Comparison of ENCODE assay signal across 17 cellular contexts in the genomic region with DNA sequence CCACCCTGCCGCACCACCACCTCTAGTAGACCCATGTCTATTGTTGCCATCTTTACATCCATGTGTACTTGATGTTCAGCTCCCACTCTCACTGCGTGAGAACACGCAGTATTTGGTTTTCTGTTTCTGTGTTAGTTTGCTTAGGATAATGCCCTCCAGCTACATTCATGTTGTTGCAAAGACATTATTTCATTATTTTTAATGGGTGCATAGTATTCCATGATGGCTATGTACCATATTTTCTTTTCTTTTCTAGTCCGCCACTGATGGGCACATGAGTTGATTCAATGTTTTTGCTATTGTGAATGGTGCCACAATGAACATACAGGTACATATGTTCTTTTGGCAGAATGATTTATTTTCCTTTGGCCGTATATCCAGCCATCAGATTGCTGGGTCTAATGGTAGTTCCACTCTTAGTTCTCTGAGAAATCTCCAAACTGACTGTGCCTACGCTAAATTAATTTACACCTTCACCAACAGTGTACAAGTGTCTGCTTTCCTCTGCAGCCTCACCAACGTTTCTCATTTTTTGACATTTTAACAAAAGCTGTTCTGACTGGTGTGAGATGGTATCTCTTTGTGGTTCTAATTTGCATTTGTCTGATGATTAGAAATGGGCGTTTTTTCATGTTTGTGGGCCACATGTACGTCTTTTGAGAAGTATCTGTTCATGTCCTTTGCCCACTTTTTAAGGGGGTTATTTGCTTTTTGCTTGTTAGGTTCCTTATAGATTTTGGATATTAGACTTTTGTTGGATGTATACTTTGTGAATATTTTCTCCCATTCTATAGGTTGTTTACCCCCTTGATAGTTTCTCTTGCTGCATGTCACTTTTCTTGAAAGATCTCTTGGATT. TPM values are rescaled to one million over a fixed set of nuclear protein-coding genes. Genes with fewer than 3 reads are reported as not detected.
A peak's percentile ranks its signal among the peaks of the same experiment; 100 is the strongest.
DNase-seq lines count a peak whose midpoint lies in the region; TF ChIP-seq lines count a peak whose summit lies in the region.
"Had no signal": no experiment of that assay in that cellular context is flagged by ENCODE, and none has a peak within 500 bp of the region (broad histone marks: within the 10 kb centered on the region; RNA-seq: fewer than 3 reads in every experiment).

No MANE protein-coding gene starts in this region.

- no peak overlapping the region for H3K4me3 Mint-ChIP-seq in activated naive CD4-positive, alpha-beta T cell treated with anti-CD3 and anti-CD28 coated beads for 36 hours
- H3K4me3 Mint-ChIP-seq in T-helper 1 cell treated with Interleukin-12 subunit alpha and Interleukin-12 subunit beta and Interleukin-4 antibody, amounts not matched to agents 30 μg/mL and 1 μg/mL, for 36 hours: no peak overlapping the region
- H3K4me3 Mint-ChIP-seq in progenitor cell of endocrine pancreas (ENCODE audit: low read depth): no peak overlapping the region
- H3K4me3 Mint-ChIP-seq: H9 had no signal

- peak overlapping the region; percentile 21 for H3K27ac Mint-ChIP-seq in activated naive CD4-positive, alpha-beta T cell treated with anti-CD3 and anti-CD28 coated beads for 36 hours
- H3K27ac Mint-ChIP-seq in T-helper 1 cell treated with Interleukin-12 subunit alpha and Interleukin-12 subunit beta and Interleukin-4 antibody, amounts not matched to agents 30 μg/mL and 1 μg/mL, for 36 hours: peak overlapping the region; percentile 58
- peak overlapping the region; percentile 49 for H3K27ac Mint-ChIP-seq in progenitor cell of endocrine pancreas

- CTCF ChIA-PET in activated naive CD4-positive, alpha-beta T cell treated with anti-CD3 and anti-CD28 coated beads for 36 hours (lab: Charles Lee): no interaction called here

- TF ChIP-seq CTCF in progenitor cell of endocrine pancreas (IDR thresholded peaks at IDR 0.05; ENCODE audit: unreplicated experiment): no peak

- no peak for DNase-seq in activated naive CD4-positive, alpha-beta T cell treated with anti-CD3 and anti-CD28 coated beads for 36 hours
- no peak for DNase-seq in activated naive CD4-positive, alpha-beta T cell treated with Interleukin-2 at 50 U/mL for 16 hours
- peak; percentile 74 for DNase-seq in central memory CD4-positive, alpha-beta T cell
- DNase-seq in progenitor cell of endocrine pancreas (ENCODE audit: low spot score, unreplicated experiment) (no peak), HT-29 (ENCODE audit: low spot score) (no peak), SW 1271 (lab: John Stamatoyannopoulos, UW) (no peak), DMS153 (lab: John Stamatoyannopoulos, UW) (no peak)
- DNase-seq: effector CD8-positive, alpha-beta T cell; foreskin melanocyte; H9; left ventricle myocardium inferior; MM.1S; NCI-H1417 treated with DMSO at 0.1 percent for 48 hours; NCI-H524 treated with DMSO at 0.1 percent for 48 hours; psoas muscle; testis had no signal

- peaks cover 20% of the 10 kb centered on the region for H3K36me3 Mint-ChIP-seq in activated naive CD4-positive, alpha-beta T cell treated with anti-CD3 and anti-CD28 coated beads for 36 hours (ENCODE audit: low read depth)
- H3K36me3 Mint-ChIP-seq in T-helper 1 cell treated with Interleukin-12 subunit alpha and Interleukin-12 subunit beta and Interleukin-4 antibody, amounts not matched to agents 30 μg/mL and 1 μg/mL, for 36 hours (ENCODE audit: low read depth): peaks cover 19% of the 10 kb centered on the region
- H3K36me3 Mint-ChIP-seq in progenitor cell of endocrine pancreas (ENCODE audit: insufficient read depth): peaks cover 13% of the 10 kb centered on the region

- intact Hi-C loops in activated naive CD4-positive, alpha-beta T cell treated with anti-CD3 and anti-CD28 coated beads for 36 hours (cut with micrococcal nuclease): no loop called here

- no peaks in the 10 kb centered on the region for H3K27me3 Mint-ChIP-seq in activated naive CD4-positive, alpha-beta T cell treated with anti-CD3 and anti-CD28 coated beads for 36 hours (ENCODE audit: low read depth)
- no peaks in the 10 kb centered on the region for H3K27me3 Mint-ChIP-seq in T-helper 1 cell treated with Interleukin-12 subunit alpha and Interleukin-12 subunit beta and Interleukin-4 antibody, amounts not matched to agents 30 μg/mL and 1 μg/mL, for 36 hours (ENCODE audit: low read depth)
- H3K27me3 Mint-ChIP-seq in progenitor cell of endocrine pancreas: no peaks in the 10 kb centered on the region

- peaks cover 30% of the 10 kb centered on the region for H3K4me1 Mint-ChIP-seq in activated naive CD4-positive, alpha-beta T cell treated with anti-CD3 and anti-CD28 coated beads for 36 hours (ENCODE audit: low read depth)
- peaks cover 19% of the 10 kb centered on the region for H3K4me1 Mint-ChIP-seq in T-helper 1 cell treated with Interleukin-12 subunit alpha and Interleukin-12 subunit beta and Interleukin-4 antibody, amounts not matched to agents 30 μg/mL and 1 μg/mL, for 36 hours (ENCODE audit: low read depth)
- H3K4me1 Mint-ChIP-seq in progenitor cell of endocrine pancreas (ENCODE audit: low read depth): no peaks in the 10 kb centered on the region
- H3K4me1 Mint-ChIP-seq: H9 had no signal

- no peaks in the 10 kb centered on the region for H3K9me3 Mint-ChIP-seq in activated naive CD4-positive, alpha-beta T cell treated with anti-CD3 and anti-CD28 coated beads for 36 hours
- no peaks in the 10 kb centered on the region for H3K9me3 Mint-ChIP-seq in T-helper 1 cell treated with Interleukin-12 subunit alpha and Interleukin-12 subunit beta and Interleukin-4 antibody, amounts not matched to agents 30 μg/mL and 1 μg/mL, for 36 hours
- no peaks in the 10 kb centered on the region for H3K9me3 Mint-ChIP-seq in progenitor cell of endocrine pancreas (ENCODE audit: low read depth)
- H3K9me3 Mint-ChIP-seq: H9 had no signal

RNA-seq across cellular contexts. Expression of a gene that starts 10.5 kb away (rescaled TPM):
- total RNA-seq in activated naive CD4-positive, alpha-beta T cell treated with anti-CD3 and anti-CD28 coated beads for 36 hours: 1 to 10 TPM; 4.9 to 5.2 TPM
- 34.4 and 35.0 TPM in 2 replicates for total RNA-seq in progenitor cell of endocrine pancreas
- total RNA-seq in HT-29 (2014; rRNA removed; shearing (Covaris generic)): 16.0 and 20.4 TPM in 2 replicates

RNA-seq across cellular contexts. Expression of a gene that starts 18.3 kb away (rescaled TPM):
- 100 to 1,000 TPM in 1 of 2 experiments, 10 to 100 TPM in 1; 92.3 to 101 TPM for total RNA-seq in activated naive CD4-positive, alpha-beta T cell treated with anti-CD3 and anti-CD28 coated beads for 36 hours
- 101 and 105 TPM in 2 replicates for total RNA-seq in progenitor cell of endocrine pancreas
- 141 and 148 TPM in 2 replicates for total RNA-seq in HT-29 (2014; rRNA removed; shearing (Covaris generic))

RNA-seq across cellular contexts. Expression of a gene that starts 20.6 kb away (rescaled TPM):
- 10 to 100 TPM; 68.5 to 75.5 TPM for total RNA-seq in activated naive CD4-positive, alpha-beta T cell treated with anti-CD3 and anti-CD28 coated beads for 36 hours
- total RNA-seq in progenitor cell of endocrine pancreas: 81.2 and 89.3 TPM in 2 replicates
- total RNA-seq in HT-29 (2014; rRNA removed; shearing (Covaris generic)): 72.8 and 79.9 TPM in 2 replicates

RNA-seq across cellular contexts. Expression of a gene that starts 20.9 kb away (rescaled TPM):
- total RNA-seq in activated naive CD4-positive, alpha-beta T cell treated with anti-CD3 and anti-CD28 coated beads for 36 hours: 10 to 100 TPM; 24.4 to 25.2 TPM
- 49.6 and 56.7 TPM in 2 replicates for total RNA-seq in progenitor cell of endocrine pancreas
- total RNA-seq in HT-29 (2014; rRNA removed; shearing (Covaris generic)): 26.6 and 31.9 TPM in 2 replicates

RNA-seq across cellular contexts. Expression of a gene that starts 34.5 kb away (rescaled TPM):
- 10 to 100 TPM; 62.9 to 72.3 TPM for total RNA-seq in activated naive CD4-positive, alpha-beta T cell treated with anti-CD3 and anti-CD28 coated beads for 36 hours
- total RNA-seq in progenitor cell of endocrine pancreas: 98.0 and 106 TPM in 2 replicates
- total RNA-seq in HT-29 (2014; rRNA removed; shearing (Covaris generic)): 62.4 and 65.1 TPM in 2 replicates
